8 cellular contexts compared by ENCODE assay signal in the genomic region with DNA sequence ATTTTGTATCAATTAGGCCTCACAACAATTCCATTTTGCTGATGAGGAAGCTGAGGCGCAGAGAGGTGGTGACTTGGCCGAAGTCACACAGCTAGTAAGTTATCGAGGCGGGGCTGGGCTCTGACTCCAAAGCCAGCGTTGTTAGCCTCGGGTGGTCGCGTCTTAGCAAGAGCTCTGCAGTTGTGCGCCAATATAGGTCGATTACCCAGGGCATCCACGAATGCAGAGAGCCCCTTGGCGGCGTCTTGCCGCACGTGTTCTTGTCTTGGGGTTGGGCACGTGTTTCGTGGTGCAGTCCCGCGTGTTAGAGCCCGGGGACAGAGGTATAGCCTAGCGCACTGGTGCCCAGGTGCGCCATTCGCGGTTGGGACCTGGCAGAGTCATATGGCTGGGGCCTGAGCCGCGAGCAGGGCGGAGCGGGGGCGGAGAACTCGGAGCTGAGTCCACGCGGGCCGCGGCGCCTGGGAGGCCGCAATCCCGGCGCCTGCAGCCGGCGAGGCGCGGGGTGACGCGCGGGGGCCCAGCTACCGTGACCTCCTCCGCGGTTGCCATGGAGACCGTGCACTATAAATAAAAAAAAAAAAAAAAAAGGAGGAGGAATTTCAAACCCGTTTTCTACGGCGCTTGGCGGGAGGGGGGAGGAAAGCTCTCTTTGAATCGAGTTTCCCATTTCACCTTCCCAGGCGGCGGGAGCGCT.
DNase-seq lines count a peak whose midpoint lies in the region; ATAC-seq and FAIRE-seq lines count a peak whose summit lies in the region.

No MANE protein-coding gene starts in this region.

- peaks cover 57% of the 10 kb centered on the region for H3K79me1 ChIP-seq in trophoblast cell (ENCODE audit: low read length)

- H3K23ac ChIP-seq in trophoblast cell (ENCODE audit: low read length) = no peak overlapping the region

- peak overlapping the region; percentile 83 for H3K14ac ChIP-seq in trophoblast cell (ENCODE audit: low read length)

- peaks cover 10% of the 10 kb centered on the region for H3K79me2 ChIP-seq in trophoblast cell (ENCODE audit: control insufficient read depth, insufficient read depth, low read length, poor library complexity)

- peak overlapping the region; percentile 35 for H3K4ac ChIP-seq in trophoblast cell (ENCODE audit: low read depth, low read length)

- H4K8ac ChIP-seq in trophoblast cell (ENCODE audit: low read depth, low read length) = peak overlapping the region; percentile 91

- ATAC-seq in HG03571 (IDR thresholded peaks at IDR 0.05; ENCODE audit: unreplicated experiment) = no peak
- no peak for ATAC-seq in HG03139 (IDR thresholded peaks at IDR 0.05; ENCODE audit: unreplicated experiment)

- H3K9me3 ChIP-seq in trophoblast cell (ENCODE audit: insufficient read depth, low read depth, low read length) = peaks cover 2% of the 10 kb centered on the region

- H3K18ac ChIP-seq in trophoblast cell (ENCODE audit: low read length) = peak overlapping the region; percentile 96

- intact Hi-C loops in head of caudate nucleus (cut with DNase I) = loop anchor here (5.0 kb wide), 1 partner anchor 52 kb away; no protein-coding TSS in a partner anchor

- H2AK5ac ChIP-seq in trophoblast cell (ENCODE audit: low read length) = peak overlapping the region; percentile 84

- H2AFZ ChIP-seq in trophoblast cell (ENCODE audit: insufficient read depth, low read length, poor library complexity) = peak overlapping the region; percentile 67

- H4K91ac ChIP-seq in trophoblast cell (ENCODE audit: low read depth, low read length) = peak overlapping the region; percentile 97

- peak overlapping the region; percentile 71 for H4K12ac ChIP-seq in trophoblast cell (ENCODE audit: low read depth, low read length)

- WGBS in trophoblast cell (ENCODE audit: extremely low coverage, insufficient coverage, insufficient read length) = no CpG with 5 or more reads among the region's 57 CpGs

- peak overlapping the region; percentile 63 for H3K9ac ChIP-seq in trophoblast cell (ENCODE audit: low read length)

- DNase-seq in AG20443 (ENCODE audit: low spot score) (peak; percentile 90), H4 (ENCODE audit: low spot score) (peak; percentile 40), RCC 7860 (ENCODE audit: low spot score) (peak; percentile 90), head of caudate nucleus (peak in 41 of 42 donors; percentile 45 to 85 (median 74)), trophoblast cell (peak in 1 of 2 donors; percentile 37)
- DNase-seq in activated naive CD4-positive, alpha-beta T cell treated with anti-CD3 and anti-CD28 coated beads, Interleukin-2, amount 50 U/mL, for 16 hours = peak; percentile 59

- peak overlapping the region; percentile 87 for H2BK5ac ChIP-seq in trophoblast cell (ENCODE audit: low read depth, low read length, poor library complexity)

- H3K4me1 ChIP-seq in trophoblast cell (ENCODE audit: control insufficient read depth in 1 of 2, insufficient read depth in 2 of 2, low read length in 2 of 2) = peaks cover 33 to 51% of the 10 kb centered on the region in 2 experiments

- peak overlapping the region; percentile 87 for H2BK12ac ChIP-seq in trophoblast cell (ENCODE audit: low read length)

- peaks cover 3% of the 10 kb centered on the region for H3K27me3 ChIP-seq in trophoblast cell (ENCODE audit: insufficient read depth, low read length)

- peak overlapping the region; percentile 96 for H2BK120ac ChIP-seq in trophoblast cell (ENCODE audit: insufficient read depth, low read length, poor library complexity)

- no peak for FAIRE-seq in RCC 7860 (lab: Jason Lieb, UNC)

- H3K4me3 ChIP-seq in trophoblast cell (ENCODE audit: low read depth, low read length) = peak overlapping the region; percentile 58

- peak overlapping the region; percentile 78 for H3K4me2 ChIP-seq in trophoblast cell (ENCODE audit: low read length)

- no peaks in the 10 kb centered on the region for H3K36me3 ChIP-seq in trophoblast cell (ENCODE audit: control insufficient read depth in 1 of 2, insufficient read depth in 2 of 2, low read length in 2 of 2)

- peak overlapping the region; percentile 93 for H3K27ac ChIP-seq in trophoblast cell (ENCODE audit: low read depth, low read length)
